14 cellular contexts compared by ENCODE assay signal in genomic region chr20:61803903-61804804, GRCh38.
DNase-seq lines count a peak whose midpoint lies in the region; ATAC-seq, FAIRE-seq and TF ChIP-seq lines count a peak whose summit lies in the region.
"Had no signal": no experiment of that assay in that cellular context is flagged by ENCODE, and none has a peak within 500 bp of the region (broad histone marks: within the 10 kb centered on the region; RNA-seq: fewer than 3 reads in every experiment).

No MANE protein-coding gene starts in this region.

- no peak for TF ChIP-seq CTCF in kidney (IDR thresholded peaks at IDR 0.05; ENCODE audit: borderline replicate concordance, extremely low read depth, insufficient read depth)

- no peaks in the 10 kb centered on the region for H3K4me1 Mint-ChIP-seq in activated CD4-positive, alpha-beta memory T cell treated with anti-CD3 and anti-CD28 coated beads for 36 hours (ENCODE audit: low read depth)
- no peaks in the 10 kb centered on the region for H3K4me1 Mint-ChIP-seq in activated CD4-positive, alpha-beta memory T cell treated with anti-CD3 and anti-CD28 coated beads, Interleukin-2, amount 10 ng/mL, durations not matched to agents 7 days and 5 days
- H3K4me1 Mint-ChIP-seq in activated naive CD8-positive, alpha-beta T cell treated with anti-CD3 and anti-CD28 coated beads, Interleukin-2, amount 50 U/mL, for 24 hours, result no peaks in the 10 kb centered on the region

- H3K4me3 ChIP-seq in kidney (ENCODE audit: low read length in 2 of 2), result no peak overlapping the region
- H3K4me3 ChIP-seq: uterus had no signal

- no peaks in the 10 kb centered on the region for H3K36me3 ChIP-seq in kidney (ENCODE audit: control insufficient read depth in 1 of 2, insufficient read depth in 2 of 2, low read length in 2 of 2)
- H3K36me3 ChIP-seq: uterus had no signal

- intact Hi-C loops in activated CD4-positive, alpha-beta memory T cell treated with anti-CD3 and anti-CD28 coated beads for 36 hours (cut with micrococcal nuclease), result no loop called here
- intact Hi-C loops in kidney (cut with DNase I), result no loop called here

- no peak overlapping the region for H3K27ac Mint-ChIP-seq in activated CD4-positive, alpha-beta memory T cell treated with anti-CD3 and anti-CD28 coated beads for 36 hours
- no peak overlapping the region for H3K27ac Mint-ChIP-seq in activated CD4-positive, alpha-beta memory T cell treated with anti-CD3 and anti-CD28 coated beads, Interleukin-2, amount 10 ng/mL, durations not matched to agents 7 days and 5 days
- no peak overlapping the region for H3K27ac Mint-ChIP-seq in activated naive CD8-positive, alpha-beta T cell treated with anti-CD3 and anti-CD28 coated beads, Interleukin-2, amount 50 U/mL, for 24 hours

- no peaks in the 10 kb centered on the region for H3K36me3 Mint-ChIP-seq in activated CD4-positive, alpha-beta memory T cell treated with anti-CD3 and anti-CD28 coated beads for 36 hours
- H3K36me3 Mint-ChIP-seq in activated CD4-positive, alpha-beta memory T cell treated with anti-CD3 and anti-CD28 coated beads, Interleukin-2, amount 10 ng/mL, durations not matched to agents 7 days and 5 days (ENCODE audit: low read depth), result no peaks in the 10 kb centered on the region
- no peaks in the 10 kb centered on the region for H3K36me3 Mint-ChIP-seq in activated naive CD8-positive, alpha-beta T cell treated with anti-CD3 and anti-CD28 coated beads, Interleukin-2, amount 50 U/mL, for 24 hours (ENCODE audit: low read depth)

- H3K4me1 ChIP-seq in kidney (ENCODE audit: control insufficient read depth in 1 of 2, insufficient read depth in 1 of 2, low read depth in 1 of 2, low read length in 2 of 2), result no peaks in the 10 kb centered on the region
- H3K4me1 ChIP-seq: uterus had no signal

- ATAC-seq in activated naive CD8-positive, alpha-beta T cell treated with anti-CD3 and anti-CD28 coated beads, Interleukin-2, amount 50 U/mL, for 24 hours, result peak; percentile 30
- peak; percentile 33 for ATAC-seq in stimulated activated naive CD8-positive, alpha-beta T cell treated with anti-CD3 and anti-CD28 coated beads, Interleukin-15, Interleukin-2, amounts not matched to agents 100 U/mL and 50 U/mL, for 24 hours
- ATAC-seq in GM21825 (IDR thresholded peaks at IDR 0.05; ENCODE audit: unreplicated experiment) (no peak), HG02884 (IDR thresholded peaks at IDR 0.05; ENCODE audit: unreplicated experiment) (no peak)
- ATAC-seq: SK-N-SH treated with all-trans-retinoic acid at 6 μM for 48 hours had no signal

- POLR2A ChIA-PET in activated CD4-positive, alpha-beta memory T cell treated with anti-CD3 and anti-CD28 coated beads for 36 hours (lab: Charles Lee), result no interaction called here
- POLR2A ChIA-PET in activated CD4-positive, alpha-beta memory T cell treated with anti-CD3 and anti-CD28 coated beads, Interleukin-2, amount 10 ng/mL, durations not matched to agents 7 days and 5 days (lab: Charles Lee), result no interaction called here

- no peaks in the 10 kb centered on the region for H3K9me3 Mint-ChIP-seq in activated CD4-positive, alpha-beta memory T cell treated with anti-CD3 and anti-CD28 coated beads for 36 hours
- H3K9me3 Mint-ChIP-seq in activated CD4-positive, alpha-beta memory T cell treated with anti-CD3 and anti-CD28 coated beads, Interleukin-2, amount 10 ng/mL, durations not matched to agents 7 days and 5 days, result no peaks in the 10 kb centered on the region
- H3K9me3 Mint-ChIP-seq in activated naive CD8-positive, alpha-beta T cell treated with anti-CD3 and anti-CD28 coated beads, Interleukin-2, amount 50 U/mL, for 24 hours, result no peaks in the 10 kb centered on the region

- CTCF ChIA-PET in activated CD4-positive, alpha-beta memory T cell treated with anti-CD3 and anti-CD28 coated beads for 36 hours (lab: Charles Lee), result no interaction called here
- CTCF ChIA-PET in activated CD4-positive, alpha-beta memory T cell treated with anti-CD3 and anti-CD28 coated beads, Interleukin-2, amount 10 ng/mL, durations not matched to agents 7 days and 5 days (lab: Charles Lee), result interaction anchor here (1.2 kb wide), 1 partner anchor 85 kb away, joined by 3 read pairs; no protein-coding TSS in a partner anchor

- peaks cover 12% of the 10 kb centered on the region for H3K27me3 Mint-ChIP-seq in activated CD4-positive, alpha-beta memory T cell treated with anti-CD3 and anti-CD28 coated beads for 36 hours
- no peaks in the 10 kb centered on the region for H3K27me3 Mint-ChIP-seq in activated CD4-positive, alpha-beta memory T cell treated with anti-CD3 and anti-CD28 coated beads, Interleukin-2, amount 10 ng/mL, durations not matched to agents 7 days and 5 days
- peaks cover 4% of the 10 kb centered on the region for H3K27me3 Mint-ChIP-seq in activated naive CD8-positive, alpha-beta T cell treated with anti-CD3 and anti-CD28 coated beads, Interleukin-2, amount 50 U/mL, for 24 hours

- no peak overlapping the region for H3K9ac ChIP-seq in kidney (ENCODE audit: low read length in 2 of 2)

- no peak for FAIRE-seq in kidney (lab: Jason Lieb, UNC)

- H3K27ac ChIP-seq in kidney (ENCODE audit: low read depth in 2 of 2, low read length in 2 of 2), result no peak overlapping the region
- H3K27ac ChIP-seq: HL-60, uterus had no signal

- no peaks in the 10 kb centered on the region for H3K9me3 ChIP-seq in kidney (ENCODE audit: control insufficient read depth in 1 of 2, low read length in 2 of 2)
- H3K9me3 ChIP-seq: uterus had no signal

- H3K4me3 Mint-ChIP-seq in activated CD4-positive, alpha-beta memory T cell treated with anti-CD3 and anti-CD28 coated beads for 36 hours, result no peak overlapping the region
- no peak overlapping the region for H3K4me3 Mint-ChIP-seq in activated CD4-positive, alpha-beta memory T cell treated with anti-CD3 and anti-CD28 coated beads, Interleukin-2, amount 10 ng/mL, durations not matched to agents 7 days and 5 days
- no peak overlapping the region for H3K4me3 Mint-ChIP-seq in activated naive CD8-positive, alpha-beta T cell treated with anti-CD3 and anti-CD28 coated beads, Interleukin-2, amount 50 U/mL, for 24 hours

- DNase-seq in activated CD4-positive, alpha-beta memory T cell treated with anti-CD3 and anti-CD28 coated beads for 36 hours, result peak; percentile 12
- DNase-seq in activated CD4-positive, alpha-beta memory T cell treated with anti-CD3 and anti-CD28 coated beads, Interleukin-2, amount 10 ng/mL, durations not matched to agents 7 days and 5 days, result no peak
- DNase-seq in activated naive CD8-positive, alpha-beta T cell treated with anti-CD3 and anti-CD28 coated beads, Interleukin-2, amount 50 U/mL, for 24 hours, result no peak
- peak; percentile 51 for DNase-seq in kidney
- no peak for DNase-seq in stimulated activated naive CD8-positive, alpha-beta T cell treated with anti-CD3 and anti-CD28 coated beads, Interleukin-15, Interleukin-2, amounts not matched to agents 100 U/mL and 50 U/mL, for 24 hours
- DNase-seq in hippocampal formation (lab: John Stamatoyannopoulos, UW), result no peak
- DNase-seq: ACHN, NCI-H1048, NCI-H774, uterus had no signal

Comparison
In these comparisons a context has a peak if more than half of its experiments do, and no peak if none do; other contexts are left out.
1. DNase-seq: peak in activated CD4-positive, alpha-beta memory T cell treated with anti-CD3 and anti-CD28 coated beads for 36 hours (single experiment) and kidney (single experiment); none in activated CD4-positive, alpha-beta memory T cell treated with anti-CD3 and anti-CD28 coated beads, Interleukin-2, amount 10 ng/mL, durations not matched to agents 7 days and 5 days (single experiment), activated naive CD8-positive, alpha-beta T cell treated with anti-CD3 and anti-CD28 coated beads, Interleukin-2, amount 50 U/mL, for 24 hours (single experiment), stimulated activated naive CD8-positive, alpha-beta T cell treated with anti-CD3 and anti-CD28 coated beads, Interleukin-15, Interleukin-2, amounts not matched to agents 100 U/mL and 50 U/mL, for 24 hours (single experiment) and hippocampal formation (0 of 2).
2. ATAC-seq: peak in activated naive CD8-positive, alpha-beta T cell treated with anti-CD3 and anti-CD28 coated beads, Interleukin-2, amount 50 U/mL, for 24 hours (single experiment) and stimulated activated naive CD8-positive, alpha-beta T cell treated with anti-CD3 and anti-CD28 coated beads, Interleukin-15, Interleukin-2, amounts not matched to agents 100 U/mL and 50 U/mL, for 24 hours (single experiment); none in GM21825 (single experiment) and HG02884 (single experiment).